Comparison of ENCODE assay signal across 12 cellular contexts in genomic region chr17:19703776-19704371, GRCh38. TPM values are rescaled to one million over a fixed set of nuclear protein-coding genes. Genes with fewer than 3 reads are reported as not detected.
A peak's percentile ranks its signal among the peaks of the same experiment; 100 is the strongest.
DNase-seq lines count a peak whose midpoint lies in the region; ATAC-seq and TF ChIP-seq lines count a peak whose summit lies in the region.
"Had no signal": no experiment of that assay in that cellular context is flagged by ENCODE, and none has a peak within 500 bp of the region (broad histone marks: within the 10 kb centered on the region; RNA-seq: fewer than 3 reads in every experiment).

No MANE protein-coding gene starts in this region.

- peak; percentile 23 for DNase-seq in NCI-H2196 (lab: John Stamatoyannopoulos, UW; ENCODE audit: unreplicated experiment)
- DNase-seq in NCI-H2196 treated with DMSO at 0.1 percent for 48 hours (lab: John Stamatoyannopoulos, UW; ENCODE audit: unreplicated experiment) = no peak
- peak; percentile 45 for DNase-seq in glutamatergic neuron
- no peak for DNase-seq in upper lobe of right lung
- no peak for DNase-seq in stimulated activated CD4-positive, alpha-beta T cell treated with anti-CD3 and anti-CD28 coated beads, Interleukin-4, amount 100 ng/mL, for 1 hour
- DNase-seq in NCI-H1436 treated with DMSO at 0.1 percent for 48 hours (lab: John Stamatoyannopoulos, UW) = no peak
- DNase-seq: NCI-H1694 treated with DMSO at 0.1 percent for 48 hours had no signal

- peak overlapping the region; percentile 82 for H3K27ac ChIP-seq in mesodermal cell (ENCODE audit: low read depth, low read length, severe bottlenecking)
- peak overlapping the region; percentile 51 for H3K27ac ChIP-seq in upper lobe of right lung

- no peak for TF ChIP-seq CTCF in glutamatergic neuron (IDR thresholded peaks at IDR 0.05; ENCODE audit: partially characterized antibody, unreplicated experiment)
- no peak for TF ChIP-seq CTCF in upper lobe of right lung (IDR thresholded peaks at IDR 0.05)

- H3K4me1 ChIP-seq in mesodermal cell (ENCODE audit: control insufficient read depth, insufficient read depth, low read length, poor library complexity, severe bottlenecking) = peaks cover 20% of the 10 kb centered on the region
- H3K4me1 ChIP-seq in upper lobe of right lung = peaks cover 11% of the 10 kb centered on the region

- H3K9me3 ChIP-seq in mesodermal cell (ENCODE audit: control insufficient read depth, low read length) (no peaks in the 10 kb centered on the region), upper lobe of right lung (no peaks in the 10 kb centered on the region)

- H3K36me3 ChIP-seq in mesodermal cell (ENCODE audit: control insufficient read depth, insufficient read depth, low read length) (no peaks in the 10 kb centered on the region), upper lobe of right lung (no peaks in the 10 kb centered on the region)

- WGBS in mesodermal cell (ENCODE audit: insufficient coverage in 2 of 2), 2 experiments = 47 to 51% methylated on average over 10 to 11 of the region's 14 CpGs

- intact Hi-C loops in upper lobe of right lung (cut with DNase I) = no loop called here

- peak; percentile 60 for ATAC-seq in upper lobe of right lung
- no peak for ATAC-seq in HG03342 (IDR thresholded peaks at IDR 0.05; ENCODE audit: unreplicated experiment)
- ATAC-seq: activated CD8-positive, alpha-beta memory T cell treated with anti-CD3 and anti-CD28 coated beads, Interleukin-2, amount 10 ng/mL, durations not matched to agents 7 days and 5 days had no signal

- H3K27me3 ChIP-seq in upper lobe of right lung = no peaks in the 10 kb centered on the region

- no peak overlapping the region for H3K4me3 ChIP-seq in mesodermal cell (ENCODE audit: extremely low read depth, insufficient read depth, low read length, poor library complexity, severe bottlenecking)
- H3K4me3 ChIP-seq in upper lobe of right lung = no peak overlapping the region

- peaks cover 22% of the 10 kb centered on the region for H3K4me1 Mint-ChIP-seq in glutamatergic neuron (ENCODE audit: low read depth, unreplicated experiment)
- H3K4me1 Mint-ChIP-seq: activated CD8-positive, alpha-beta memory T cell treated with anti-CD3 and anti-CD28 coated beads, Interleukin-2, amount 10 ng/mL, durations not matched to agents 7 days and 5 days; activated naive CD4-positive, alpha-beta T cell treated with anti-CD3 and anti-CD28 coated beads, Interleukin-2, amount 50 U/mL, for 24 hours had no signal

- peak overlapping the region; percentile 83 for H3K27ac Mint-ChIP-seq in glutamatergic neuron (ENCODE audit: unreplicated experiment)
- H3K27ac Mint-ChIP-seq: activated CD8-positive, alpha-beta memory T cell treated with anti-CD3 and anti-CD28 coated beads, Interleukin-2, amount 10 ng/mL, durations not matched to agents 7 days and 5 days; activated naive CD4-positive, alpha-beta T cell treated with anti-CD3 and anti-CD28 coated beads, Interleukin-2, amount 50 U/mL, for 24 hours had no signal

- peaks cover 4% of the 10 kb centered on the region for H3K27me3 Mint-ChIP-seq in glutamatergic neuron (ENCODE audit: unreplicated experiment)
- H3K27me3 Mint-ChIP-seq: activated CD8-positive, alpha-beta memory T cell treated with anti-CD3 and anti-CD28 coated beads, Interleukin-2, amount 10 ng/mL, durations not matched to agents 7 days and 5 days; activated naive CD4-positive, alpha-beta T cell treated with anti-CD3 and anti-CD28 coated beads, Interleukin-2, amount 50 U/mL, for 24 hours had no signal

- H3K36me3 Mint-ChIP-seq in glutamatergic neuron (ENCODE audit: unreplicated experiment) = no peaks in the 10 kb centered on the region
- H3K36me3 Mint-ChIP-seq: activated CD8-positive, alpha-beta memory T cell treated with anti-CD3 and anti-CD28 coated beads, Interleukin-2, amount 10 ng/mL, durations not matched to agents 7 days and 5 days; activated naive CD4-positive, alpha-beta T cell treated with anti-CD3 and anti-CD28 coated beads, Interleukin-2, amount 50 U/mL, for 24 hours had no signal

- peak overlapping the region; percentile 59 for H3K4me3 Mint-ChIP-seq in glutamatergic neuron (ENCODE audit: unreplicated experiment)
- H3K4me3 Mint-ChIP-seq: activated CD8-positive, alpha-beta memory T cell treated with anti-CD3 and anti-CD28 coated beads, Interleukin-2, amount 10 ng/mL, durations not matched to agents 7 days and 5 days; activated naive CD4-positive, alpha-beta T cell treated with anti-CD3 and anti-CD28 coated beads, Interleukin-2, amount 50 U/mL, for 24 hours had no signal

- H3K9me3 Mint-ChIP-seq in glutamatergic neuron (ENCODE audit: unreplicated experiment) = peaks cover 6% of the 10 kb centered on the region
- H3K9me3 Mint-ChIP-seq: activated naive CD4-positive, alpha-beta T cell treated with anti-CD3 and anti-CD28 coated beads, Interleukin-2, amount 50 U/mL, for 24 hours had no signal

RNA-seq across cellular contexts. Expression of gene SLC47A2, which starts 12.5 kb away (rescaled TPM):
- total RNA-seq in glutamatergic neuron (ENCODE audit: unreplicated experiment) = not detected
- not detected for polyA plus RNA-seq in mesodermal cell (2013, experiment 1 of 2)
- polyA plus RNA-seq in mesodermal cell (2013, experiment 2 of 2) = not detected
- not detected for total RNA-seq in upper lobe of right lung
- total RNA-seq: activated CD8-positive, alpha-beta memory T cell treated with anti-CD3 and anti-CD28 coated beads, Interleukin-2, amount 10 ng/mL, durations not matched to agents 7 days and 5 days; skeletal muscle tissue had no signal

RNA-seq across cellular contexts. Expression of gene ALDH3A1, which starts 44.2 kb away (rescaled TPM):
- total RNA-seq in glutamatergic neuron (ENCODE audit: unreplicated experiment) (not detected), upper lobe of right lung (10.5 TPM)
- polyA plus RNA-seq in mesodermal cell (2013, experiment 1 of 2) = not detected
- not detected for polyA plus RNA-seq in mesodermal cell (2013, experiment 2 of 2)
- total RNA-seq: skeletal muscle tissue had no signal

RNA-seq across cellular contexts. Expression of gene ALDH3A2, which starts 55.3 kb away (rescaled TPM):
- total RNA-seq in glutamatergic neuron (ENCODE audit: unreplicated experiment) (42.6 TPM), upper lobe of right lung (134 TPM)
- polyA plus RNA-seq in mesodermal cell (2013, experiment 1 of 2) = 18.7 TPM
- polyA plus RNA-seq in mesodermal cell (2013, experiment 2 of 2) = 19.6 TPM

Comparison
In these comparisons a context has a peak if more than half of its experiments do, and no peak if none do; other contexts are left out.
1. DNase-seq: peak in NCI-H2196 (single experiment) and glutamatergic neuron (single experiment); none in NCI-H2196 treated with DMSO at 0.1 percent for 48 hours (single experiment), upper lobe of right lung (single experiment), stimulated activated CD4-positive, alpha-beta T cell treated with anti-CD3 and anti-CD28 coated beads, Interleukin-4, amount 100 ng/mL, for 1 hour (single experiment) and NCI-H1436 treated with DMSO at 0.1 percent for 48 hours (single experiment).
2. RNA of gene ALDH3A1, which starts 44.2 kb away (total RNA-seq): 10.5 TPM in upper lobe of right lung (single experiment); not detected in glutamatergic neuron (single experiment); every median in the first group is over 10 times any median in the second.